ENCODE assay signal across 15 cellular contexts in genomic region chr4:154004859-154005520, GRCh38.
DNase-seq lines count a peak whose midpoint lies in the region; ATAC-seq, FAIRE-seq and TF ChIP-seq lines count a peak whose summit lies in the region.
"Had no signal": no experiment of that assay in that cellular context is flagged by ENCODE, and none has a peak within 500 bp of the region (broad histone marks: within the 10 kb centered on the region; RNA-seq: fewer than 3 reads in every experiment).

No MANE protein-coding gene starts in this region.

- no peak overlapping the region for H3K4me3 ChIP-seq in body of pancreas
- H3K4me3 ChIP-seq in smooth muscle cell: no peak overlapping the region
- no peak overlapping the region for H3K4me3 ChIP-seq in dorsolateral prefrontal cortex
- H3K4me3 ChIP-seq: cardiac muscle cell, thoracic aorta had no signal

- H3K27me3 ChIP-seq in body of pancreas: no peaks in the 10 kb centered on the region
- no peaks in the 10 kb centered on the region for H3K27me3 ChIP-seq in smooth muscle cell (ENCODE audit: low read depth)
- H3K27me3 ChIP-seq in dorsolateral prefrontal cortex: no peaks in the 10 kb centered on the region
- H3K27me3 ChIP-seq: cardiac muscle cell had no signal

- H3K9me3 ChIP-seq in body of pancreas (no peaks in the 10 kb centered on the region), smooth muscle cell (replicated peaks; ENCODE audit: low read depth) (no peaks in the 10 kb centered on the region)
- H3K9me3 ChIP-seq: thoracic aorta had no signal

- DNase-seq in EL (peak; percentile 79), body of pancreas (peak in 3 of 4 donors; percentile 19 to 51 (median 27)), kidney tubule cell (ENCODE audit: low spot score) (peak; percentile 77), smooth muscle cell (lab: John Stamatoyannopoulos, UW; ENCODE audit: unreplicated experiment) (no peak), SKM-1 treated with dmso at 0.1 percent for 144 hours (lab: John Stamatoyannopoulos, UW; ENCODE audit: unreplicated experiment) (no peak), frontal cortex (ENCODE audit: low spot score in 2 of 2) (no peak), dorsolateral prefrontal cortex (no peak), cerebellum (ENCODE audit: low spot score) (no peak)
- DNase-seq: CD4-positive, alpha-beta memory T cell; naive B cell; NCI-H69; stimulated activated CD4-positive, alpha-beta T cell treated with anti-CD3 and anti-CD28 coated beads, Interleukin-4, amount 100 ng/mL, for 1 hour; T-cell had no signal

- intact Hi-C loops in body of pancreas (cut with DNase I): no loop called here
- intact Hi-C loops in dorsolateral prefrontal cortex (cut with DNase I): no loop called here

- H3K4me2 ChIP-seq in smooth muscle cell: no peak overlapping the region

- H3K4me1 ChIP-seq in body of pancreas: no peaks in the 10 kb centered on the region
- H3K4me1 ChIP-seq in smooth muscle cell (ENCODE audit: low read depth): no peaks in the 10 kb centered on the region

- no peak overlapping the region for H3K9ac ChIP-seq in smooth muscle cell (ENCODE audit: low read depth)

- TF ChIP-seq POLR2A in body of pancreas (IDR thresholded peaks at IDR 0.05): no peak

- TF ChIP-seq CTCF in body of pancreas (IDR thresholded peaks at IDR 0.05) (no peak), smooth muscle cell (IDR thresholded peaks at IDR 0.05; ENCODE audit: borderline replicate concordance, insufficient read depth, poor library complexity, severe bottlenecking) (no peak), dorsolateral prefrontal cortex (IDR thresholded peaks at IDR 0.05 in 54 of 56, conservative IDR thresholded peaks at IDR 0.05 in 2 of 56; ENCODE audit: low read depth in 1 of 56, partially characterized antibody in 56 of 56) (no peak)

- H3K79me2 ChIP-seq in smooth muscle cell (ENCODE audit: low read depth): no peaks in the 10 kb centered on the region

- FAIRE-seq in frontal cortex (lab: Jason Lieb, UNC): no peak

- peak; percentile 60 for ATAC-seq in body of pancreas
- ATAC-seq: T-cell had no signal

- no peak overlapping the region for H2AFZ ChIP-seq in smooth muscle cell (ENCODE audit: low read depth)

- 74 to 75% methylated on average over 8 of the region's 8 CpGs for WGBS in body of pancreas, 2 donors
- WGBS in smooth muscle cell (ENCODE audit: low lambda C conversion rate): 74% methylated on average over 8 of the region's 8 CpGs

- no peaks in the 10 kb centered on the region for H3F3A ChIP-seq in smooth muscle cell (ENCODE audit: low read depth)

- no peaks in the 10 kb centered on the region for H4K20me1 ChIP-seq in smooth muscle cell (ENCODE audit: low read depth)

- H3K27ac ChIP-seq in body of pancreas: peak overlapping the region in 1 of 4 donors; percentile 32
- H3K27ac ChIP-seq in smooth muscle cell (ENCODE audit: low read depth): peak overlapping the region; percentile 3
- H3K27ac ChIP-seq in dorsolateral prefrontal cortex: no peak overlapping the region
- H3K27ac ChIP-seq: cardiac muscle cell had no signal

- H3K36me3 ChIP-seq in body of pancreas (replicated peaks in 1 of 2; ENCODE audit: insufficient read depth in 1 of 2, low read depth in 2 of 2) (no peaks in the 10 kb centered on the region), smooth muscle cell (ENCODE audit: low read depth) (no peaks in the 10 kb centered on the region)
- H3K36me3 ChIP-seq: cardiac muscle cell, thoracic aorta had no signal

Comparison
In these comparisons a context has a peak if more than half of its experiments do, and no peak if none do; other contexts are left out.
1. DNase-seq: peak in EL (single experiment), body of pancreas (3 of 4) and kidney tubule cell (single experiment); none in smooth muscle cell (single experiment), SKM-1 treated with dmso at 0.1 percent for 144 hours (single experiment), frontal cortex (0 of 2), dorsolateral prefrontal cortex (0 of 10) and cerebellum (single experiment).